Comparison of ENCODE assay signal across 1 cellular context in the genomic region with DNA sequence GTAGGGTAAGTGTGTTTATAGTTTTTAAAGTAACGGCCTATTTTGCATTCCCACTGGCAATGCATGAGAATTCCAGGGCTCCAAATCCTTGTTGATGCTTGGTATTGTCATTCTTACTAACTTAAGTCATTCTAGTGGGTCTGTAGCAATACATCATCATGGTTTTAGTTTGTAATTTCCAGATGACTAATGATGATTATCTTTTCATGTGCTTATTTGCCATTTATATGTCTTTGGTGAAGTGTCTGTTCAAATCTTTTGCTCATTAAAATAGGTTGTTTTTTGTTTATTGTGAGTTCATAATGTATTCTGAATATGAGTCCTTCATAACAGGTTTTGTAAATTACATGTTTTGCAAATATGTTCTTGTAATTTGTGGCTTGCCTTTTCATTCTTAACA.
A peak's percentile ranks its signal among the peaks of the same experiment; 100 is the strongest.
TF ChIP-seq lines count a peak whose summit lies in the region.

No MANE protein-coding gene starts in this region.

TF ChIP-seq in HEK293, 187 proteins besides CTCF, POLR2A, EP300 and RAD21 (continued from another document):
- TF ChIP-seq, protein P1, sequence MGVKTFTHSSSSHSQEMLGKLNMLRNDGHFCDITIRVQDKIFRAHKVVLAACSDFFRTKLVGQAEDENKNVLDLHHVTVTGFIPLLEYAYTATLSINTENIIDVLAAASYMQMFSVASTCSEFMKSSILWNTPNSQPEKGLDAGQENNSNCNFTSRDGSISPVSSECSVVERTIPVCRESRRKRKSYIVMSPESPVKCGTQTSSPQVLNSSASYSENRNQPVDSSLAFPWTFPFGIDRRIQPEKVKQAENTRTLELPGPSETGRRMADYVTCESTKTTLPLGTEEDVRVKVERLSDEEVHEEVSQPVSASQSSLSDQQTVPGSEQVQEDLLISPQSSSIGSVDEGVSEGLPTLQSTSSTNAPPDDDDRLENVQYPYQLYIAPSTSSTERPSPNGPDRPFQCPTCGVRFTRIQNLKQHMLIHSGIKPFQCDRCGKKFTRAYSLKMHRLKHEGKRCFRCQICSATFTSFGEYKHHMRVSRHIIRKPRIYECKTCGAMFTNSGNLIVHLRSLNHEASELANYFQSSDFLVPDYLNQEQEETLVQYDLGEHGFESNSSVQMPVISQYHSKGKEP (tag by site-specific recombination; IDR thresholded peaks at IDR 0.05): peak; percentile 54; the same call in 1 of the 2 replicates
- peak; percentile 52; the same call in 1 of the 2 replicates for TF ChIP-seq WT1 (tag by site-specific recombination; IDR thresholded peaks at IDR 0.05)
- TF ChIP-seq, protein P2, sequence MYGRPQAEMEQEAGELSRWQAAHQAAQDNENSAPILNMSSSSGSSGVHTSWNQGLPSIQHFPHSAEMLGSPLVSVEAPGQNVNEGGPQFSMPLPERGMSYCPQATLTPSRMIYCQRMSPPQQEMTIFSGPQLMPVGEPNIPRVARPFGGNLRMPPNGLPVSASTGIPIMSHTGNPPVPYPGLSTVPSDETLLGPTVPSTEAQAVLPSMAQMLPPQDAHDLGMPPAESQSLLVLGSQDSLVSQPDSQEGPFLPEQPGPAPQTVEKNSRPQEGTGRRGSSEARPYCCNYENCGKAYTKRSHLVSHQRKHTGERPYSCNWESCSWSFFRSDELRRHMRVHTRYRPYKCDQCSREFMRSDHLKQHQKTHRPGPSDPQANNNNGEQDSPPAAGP (tag by site-specific recombination; IDR thresholded peaks at IDR 0.05): 0 out of 2 replicates have a peak, but pooled peaks have one; percentile 19
- TF ChIP-seq ZNF670 (tag by site-specific recombination; IDR thresholded peaks at IDR 0.05; ENCODE audit: low read depth): no peak
- peak; percentile 65; the same call in 1 of the 2 replicates for TF ChIP-seq ZNF24 (tag by site-specific recombination; IDR thresholded peaks at IDR 0.05)
- TF ChIP-seq, protein P3, sequence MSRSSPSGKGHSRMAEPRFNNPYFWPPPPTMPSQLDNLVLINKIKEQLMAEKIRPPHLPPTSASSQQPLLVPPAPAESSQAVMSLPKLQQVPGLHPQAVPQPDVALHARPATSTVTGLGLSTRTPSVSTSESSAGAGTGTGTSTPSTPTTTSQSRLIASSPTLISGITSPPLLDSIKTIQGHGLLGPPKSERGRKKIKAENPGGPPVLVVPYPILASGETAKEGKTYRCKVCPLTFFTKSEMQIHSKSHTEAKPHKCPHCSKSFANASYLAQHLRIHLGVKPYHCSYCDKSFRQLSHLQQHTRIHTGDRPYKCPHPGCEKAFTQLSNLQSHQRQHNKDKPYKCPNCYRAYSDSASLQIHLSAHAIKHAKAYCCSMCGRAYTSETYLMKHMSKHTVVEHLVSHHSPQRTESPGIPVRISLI (tag by site-specific recombination; IDR thresholded peaks at IDR 0.05): peak; percentile 92
- peak; percentile 94 for TF ChIP-seq ZNF366 (tag by site-specific recombination; conservative IDR thresholded peaks at IDR 0.05)
- TF ChIP-seq GLI2 (tag by site-specific recombination; IDR thresholded peaks at IDR 0.05; ENCODE audit: borderline replicate concordance, low read depth): 0 out of 2 replicates have a peak, but pooled peaks have one; percentile 55
- TF ChIP-seq FEZF1 (tag by site-specific recombination; IDR thresholded peaks at IDR 0.05): peak; percentile 37
- no peak for TF ChIP-seq ZNF843 (tag by site-specific recombination; IDR thresholded peaks at IDR 0.05)
- TF ChIP-seq ZBTB17 (tag by site-specific recombination; IDR thresholded peaks at IDR 0.05): peak; percentile 39; the same call in 1 of the 2 replicates
- TF ChIP-seq SCRT2 (tag by site-specific recombination; IDR thresholded peaks at IDR 0.05): no peak
- no peak for TF ChIP-seq ZNF626 (tag by site-specific recombination; IDR thresholded peaks at IDR 0.05)
- TF ChIP-seq SP7 (tag by site-specific recombination; IDR thresholded peaks at IDR 0.05): peak; percentile 100
- TF ChIP-seq, protein P4, sequence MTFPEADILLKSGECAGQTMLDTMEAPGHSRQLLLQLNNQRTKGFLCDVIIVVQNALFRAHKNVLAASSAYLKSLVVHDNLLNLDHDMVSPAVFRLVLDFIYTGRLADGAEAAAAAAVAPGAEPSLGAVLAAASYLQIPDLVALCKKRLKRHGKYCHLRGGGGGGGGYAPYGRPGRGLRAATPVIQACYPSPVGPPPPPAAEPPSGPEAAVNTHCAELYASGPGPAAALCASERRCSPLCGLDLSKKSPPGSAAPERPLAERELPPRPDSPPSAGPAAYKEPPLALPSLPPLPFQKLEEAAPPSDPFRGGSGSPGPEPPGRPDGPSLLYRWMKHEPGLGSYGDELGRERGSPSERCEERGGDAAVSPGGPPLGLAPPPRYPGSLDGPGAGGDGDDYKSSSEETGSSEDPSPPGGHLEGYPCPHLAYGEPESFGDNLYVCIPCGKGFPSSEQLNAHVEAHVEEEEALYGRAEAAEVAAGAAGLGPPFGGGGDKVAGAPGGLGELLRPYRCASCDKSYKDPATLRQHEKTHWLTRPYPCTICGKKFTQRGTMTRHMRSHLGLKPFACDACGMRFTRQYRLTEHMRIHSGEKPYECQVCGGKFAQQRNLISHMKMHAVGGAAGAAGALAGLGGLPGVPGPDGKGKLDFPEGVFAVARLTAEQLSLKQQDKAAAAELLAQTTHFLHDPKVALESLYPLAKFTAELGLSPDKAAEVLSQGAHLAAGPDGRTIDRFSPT (tag by site-specific recombination; IDR thresholded peaks at IDR 0.05): peak; percentile 45; the same call in 1 of the 2 replicates
- TF ChIP-seq IKZF3 (tag by site-specific recombination; IDR thresholded peaks at IDR 0.05): peak; percentile 65
- TF ChIP-seq, protein P5, sequence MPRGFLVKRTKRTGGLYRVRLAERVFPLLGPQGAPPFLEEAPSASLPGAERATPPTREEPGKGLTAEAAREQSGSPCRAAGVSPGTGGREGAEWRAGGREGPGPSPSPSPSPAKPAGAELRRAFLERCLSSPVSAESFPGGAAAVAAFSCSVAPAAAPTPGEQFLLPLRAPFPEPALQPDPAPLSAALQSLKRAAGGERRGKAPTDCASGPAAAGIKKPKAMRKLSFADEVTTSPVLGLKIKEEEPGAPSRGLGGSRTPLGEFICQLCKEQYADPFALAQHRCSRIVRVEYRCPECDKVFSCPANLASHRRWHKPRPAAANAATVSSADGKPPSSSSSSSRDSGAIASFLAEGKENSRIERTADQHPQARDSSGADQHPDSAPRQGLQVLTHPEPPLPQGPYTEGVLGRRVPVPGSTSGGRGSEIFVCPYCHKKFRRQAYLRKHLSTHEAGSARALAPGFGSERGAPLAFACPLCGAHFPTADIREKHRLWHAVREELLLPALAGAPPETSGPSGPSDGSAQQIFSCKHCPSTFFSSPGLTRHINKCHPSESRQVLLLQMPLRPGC (tag by site-specific recombination; IDR thresholded peaks at IDR 0.05): peak; percentile 85
